Comparison of ENCODE assay signal across 13 cellular contexts in genomic region chr3:58427661-58428361, GRCh38.
"Had no signal": no experiment of that assay in that cellular context is flagged by ENCODE, and none has a peak within 500 bp of the region (broad histone marks: within the 10 kb centered on the region; RNA-seq: fewer than 3 reads in every experiment).

No MANE protein-coding gene starts in this region.

- H3K27me3 Mint-ChIP-seq: activated naive CD8-positive, alpha-beta T cell; stimulated activated naive CD8-positive, alpha-beta T cell treated with anti-CD3 and anti-CD28 coated beads, Interleukin-15, amount 100 ng/mL, for 72 hours; type B pancreatic cell had no signal

- H3K4me3 ChIP-seq: lower lobe of right lung, neural progenitor cell, ovary, sigmoid colon, spleen had no signal

- H3K27ac ChIP-seq: lower lobe of right lung, neural progenitor cell, ovary, spleen had no signal

- H3K27me3 ChIP-seq: neural progenitor cell, ovary, sigmoid colon, spleen had no signal

- H3K4me3 Mint-ChIP-seq: activated naive CD8-positive, alpha-beta T cell; neural progenitor cell; stimulated activated naive CD8-positive, alpha-beta T cell treated with anti-CD3 and anti-CD28 coated beads, Interleukin-15, amount 100 ng/mL, for 72 hours; type B pancreatic cell had no signal

- H3K27ac Mint-ChIP-seq: activated naive CD8-positive, alpha-beta T cell; neural progenitor cell; type B pancreatic cell had no signal

- DNase-seq: activated effector memory CD4-positive, alpha-beta T cell treated with Interleukin-2 at 50 U/mL for 16 hours; dermis blood vessel endothelial cell; erythroblast; left cardiac atrium; lower lobe of right lung; midbrain; ovary; sigmoid colon; spleen; stimulated activated naive CD8-positive, alpha-beta T cell treated with anti-CD3 and anti-CD28 coated beads, Interleukin-15, amount 100 ng/mL, for 72 hours had no signal

- H3K9me3 Mint-ChIP-seq: neural progenitor cell; stimulated activated naive CD8-positive, alpha-beta T cell treated with anti-CD3 and anti-CD28 coated beads, Interleukin-15, amount 100 ng/mL, for 72 hours; type B pancreatic cell had no signal

- ATAC-seq: left cardiac atrium; stimulated activated naive CD8-positive, alpha-beta T cell treated with anti-CD3 and anti-CD28 coated beads, Interleukin-15, amount 100 ng/mL, for 72 hours had no signal

- H3K36me3 ChIP-seq: ovary had no signal
